8 cellular contexts compared by ENCODE assay signal in genomic region chr1:224433041-224433670, GRCh38. TPM values are rescaled to one million over a fixed set of nuclear protein-coding genes. Genes with fewer than 3 reads are reported as not detected.
DNase-seq lines count a peak whose midpoint lies in the region; ATAC-seq, FAIRE-seq and TF ChIP-seq lines count a peak whose summit lies in the region.

No MANE protein-coding gene starts in this region.

- no peak overlapping the region for H2BK120ac ChIP-seq in H1 (replicated peaks; ENCODE audit: low read depth, low read length)

- H3K9ac ChIP-seq in H1 (replicated peaks in 1 of 4; ENCODE audit: extremely low read depth in 1 of 4, low read depth in 3 of 4, low read length in 3 of 4), result peak overlapping the region in 3 of 4 experiments; percentile 29 to 70 (median 66); a peak in 3 of 7 replicates

- H3K4me1 Mint-ChIP-seq in HFFc6 (ENCODE audit: low read depth) (peaks cover 72% of the 10 kb centered on the region), type B pancreatic cell (ENCODE audit: unreplicated experiment) (peaks cover 42% of the 10 kb centered on the region)

- CTCF ChIA-PET in H1 (lab: Charles Lee; ENCODE audit: partially characterized antibody), result interaction anchor here (1.5 to 1.7 kb wide), 2 partner anchors 21 to 81 kb away, joined by 4 to 5 read pairs; no protein-coding TSS in a partner anchor

- no peak overlapping the region for H3K4ac ChIP-seq in H1 (replicated peaks; ENCODE audit: insufficient read length, low read depth, low read length)

- H3K4me3 Mint-ChIP-seq in HFFc6 (peak overlapping the region; percentile 95), type B pancreatic cell (peak overlapping the region; percentile 90)

- FAIRE-seq in H1 (lab: Jason Lieb, UNC), result no peak

- POLR2A ChIA-PET in H1 (lab: Charles Lee; ENCODE audit: partially characterized antibody), result interaction anchor here (0.9 to 3.8 kb wide), 14 partner anchors 8 to 111 kb away, joined by 3 to 15 read pairs (median 4); no protein-coding TSS in a partner anchor

- peaks cover 19 to 61% of the 10 kb centered on the region in 2 experiments for H3K79me2 ChIP-seq in H1 (ENCODE audit: control insufficient read depth in 1 of 2, insufficient read depth in 2 of 2, low read length in 2 of 2)

- TF ChIP-seq RAD21 in H1 (IDR thresholded peaks at IDR 0.05 in 1 of 2, conservative IDR thresholded peaks at IDR 0.05 in 1 of 2; ENCODE audit: low read depth in 2 of 2, low read length in 2 of 2), result no peak

- H2BK12ac ChIP-seq in H1 (ENCODE audit: low read depth, low read length), result no peak overlapping the region

- H3K27ac ChIP-seq in VCaP (peak overlapping the region; percentile 92), H1 (ENCODE audit: low read depth, low read length) (no peak overlapping the region)

- peaks cover 16% of the 10 kb centered on the region in 2 experiments for H4K20me1 ChIP-seq in H1 (replicated peaks in 1 of 2; ENCODE audit: control insufficient read depth in 1 of 2, insufficient read depth in 2 of 2, low read length in 2 of 2)

- H3K36me3 Mint-ChIP-seq in HFFc6 (ENCODE audit: low read depth) (peaks cover 38% of the 10 kb centered on the region), type B pancreatic cell (peaks cover 9% of the 10 kb centered on the region)

- no peak overlapping the region for H4K8ac ChIP-seq in H1 (ENCODE audit: extremely low read depth, insufficient read depth, low read length)

- no peak overlapping the region for H4K5ac ChIP-seq in H1 (ENCODE audit: insufficient read length, low read depth, low read length)

- peaks cover 0 to 38% (median 9%) of the 10 kb centered on the region in 4 experiments; a peak in 7 of 8 replicates for H3K36me3 ChIP-seq in H1 (ENCODE audit: control insufficient read depth in 2 of 4, insufficient read depth in 4 of 4, low read length in 3 of 4)

- no peak overlapping the region for H2AK5ac ChIP-seq in H1 (ENCODE audit: low read depth, low read length)

- no peaks in the 10 kb centered on the region for H3K9me3 ChIP-seq in H1 (ENCODE audit: insufficient read depth in 2 of 2, low read depth in 1 of 2, low read length in 1 of 2)

- no peaks in the 10 kb centered on the region for H3K27me3 ChIP-seq in H1 (replicated peaks in 1 of 4; ENCODE audit: control insufficient read depth in 3 of 4, extremely low read depth in 1 of 4, insufficient read depth in 3 of 4, low read length in 3 of 4)

- H3K27me3 Mint-ChIP-seq in HFFc6 (ENCODE audit: insufficient read depth) (peaks cover 2% of the 10 kb centered on the region; the same call in 1 of the 2 replicates), type B pancreatic cell (no peaks in the 10 kb centered on the region)

- WGBS in H1 (ENCODE audit: extremely low coverage in 1 of 2, insufficient coverage in 1 of 2, insufficient read length in 1 of 2, insufficient replicate concordance in 2 of 2, low coverage in 1 of 2, low lambda C conversion rate in 2 of 2, missing lambda C conversion rate in 1 of 2), 2 experiments, result 9% methylated on average over 14 of the region's 19 CpGs; no CpG with 5 or more reads in 1 of the 2 experiments

- no peak for TF ChIP-seq POLR2A in H1 (IDR thresholded peaks at IDR 0.05; ENCODE audit: control extremely low read depth in 1 of 2, low read depth in 2 of 2, low read length in 2 of 2)

- DNase-seq in AG20443 (ENCODE audit: low spot score) (peak; percentile 10), HFFc6 (no peak), H1 (ENCODE audit: low read depth in 1 of 2, low spot score in 2 of 2) (no peak), midbrain (lab: John Stamatoyannopoulos, UW) (peak; percentile 40), type B pancreatic cell (ENCODE audit: extremely low spot score, unreplicated experiment) (no peak), NCI-H2196 (lab: John Stamatoyannopoulos, UW; ENCODE audit: unreplicated experiment) (no peak)

- H3K4me1 ChIP-seq in H1 (replicated peaks in 1 of 4; ENCODE audit: control insufficient read depth in 3 of 4, insufficient read depth in 4 of 4, low read length in 3 of 4), result peaks cover 0 to 12% (median 1%) of the 10 kb centered on the region in 4 experiments; a peak in 4 of 7 replicates

- peak overlapping the region; percentile 37 to 93 (median 83) for H3K4me3 ChIP-seq in H1 (ENCODE audit: extremely low read depth in 1 of 4, insufficient read depth in 2 of 4, low read depth in 3 of 4, low read length in 4 of 4)

- no peak overlapping the region; the same call in 1 of the 2 replicates for H3K18ac ChIP-seq in H1 (ENCODE audit: extremely low read depth, low read length)

- H3K79me1 ChIP-seq in H1 (ENCODE audit: low read depth, low read length), result no peaks in the 10 kb centered on the region

- TF ChIP-seq CTCF in HFFc6 (IDR thresholded peaks at IDR 0.05) (no peak), VCaP (conservative IDR thresholded peaks at IDR 0.05) (no peak), H1 (IDR thresholded peaks at IDR 0.05; ENCODE audit: control extremely low read depth in 1 of 3, insufficient read depth in 1 of 3, low read depth in 1 of 3, low read length in 3 of 3) (no peak), type B pancreatic cell (conservative IDR thresholded peaks at IDR 0.05) (no peak)

- H2BK5ac ChIP-seq in H1 (ENCODE audit: low read depth, low read length), result 0 out of 2 replicates have a peak overlapping the region, but pooled peaks have one; percentile 19

- H2BK20ac ChIP-seq in H1 (ENCODE audit: low read length), result no peak overlapping the region

- H3K23ac ChIP-seq in H1 (ENCODE audit: insufficient read length), result no peak overlapping the region

- ATAC-seq in GM19324 (IDR thresholded peaks at IDR 0.05; ENCODE audit: low FRiP score, unreplicated experiment), result no peak

- H3K56ac ChIP-seq in H1 (replicated peaks; ENCODE audit: insufficient read length, low read depth, low read length), result no peak overlapping the region

- no peak overlapping the region for H3K14ac ChIP-seq in H1 (ENCODE audit: insufficient read length)

- H3K9me3 Mint-ChIP-seq in HFFc6 (no peaks in the 10 kb centered on the region), type B pancreatic cell (no peaks in the 10 kb centered on the region)

- no peak overlapping the region for H2AFZ ChIP-seq in H1 (ENCODE audit: low read length)

- H2BK15ac ChIP-seq in H1 (ENCODE audit: low read length), result no peak overlapping the region

- no peak for TF ChIP-seq EP300 in H1 (IDR thresholded peaks at IDR 0.05; ENCODE audit: borderline replicate concordance in 1 of 2, low read depth in 2 of 2, low read length in 2 of 2)

- peak overlapping the region; percentile 86 to 88 for H3K4me2 ChIP-seq in H1 (ENCODE audit: insufficient read depth in 1 of 2, low read depth in 2 of 2, low read length in 2 of 2)

- no peak overlapping the region for H4K91ac ChIP-seq in H1 (replicated peaks; ENCODE audit: insufficient read length, low read length)

- H3K23me2 ChIP-seq in H1 (ENCODE audit: low read depth, low read length), result peaks cover 11% of the 10 kb centered on the region

- peak overlapping the region; percentile 70 for H3K27ac Mint-ChIP-seq in HFFc6
- H3K27ac Mint-ChIP-seq in type B pancreatic cell, result peak overlapping the region; percentile 70

TF ChIP-seq in H1, 55 proteins besides CTCF, POLR2A, EP300 and RAD21:
- TF ChIP-seq GTF2F1 (IDR thresholded peaks at IDR 0.05; ENCODE audit: borderline replicate concordance, low read depth, low read length), result no peak
- 0 out of 4 replicates have a peak, but pooled peaks of 1 of the 2 experiments have one; percentile 9 for TF ChIP-seq SIN3A (conservative IDR thresholded peaks at IDR 0.05 in 1 of 2, IDR thresholded peaks at IDR 0.05 in 1 of 2; ENCODE audit: low read depth in 1 of 2, low read length in 2 of 2)

RNA-seq across cellular contexts. Expression of gene WDR26, which starts 1.4 kb away (rescaled TPM):
- total RNA-seq in HFFc6 (2021; fragmentation: NEBNext Ultra II Directional; extraction: Animal tissue kit (Norgen Biotek cat#: 25700)), result 100 to 1,000 TPM in 1 of 6 experiments, 10 to 100 TPM in 5; 85.4 to 105 (median 90.8) TPM
- total RNA-seq in H1 (2021; fragmentation: NEBNext Ultra II Directional; extraction: Animal tissue kit (Norgen Biotek cat#: 25700)), result 65.5 and 72.5 TPM in 2 replicates
- 14.7 and 18.0 TPM in 2 replicates for polyA plus RNA-seq in H1 (2011; rRNA removed)
- polyA plus RNA-seq in H1 (2011; cell fraction: cytosol; rRNA removed), result 26.3 TPM
- 39.8 TPM for polyA plus RNA-seq in H1 (2011; cell fraction: nucleus; rRNA removed)
- 38.0 to 52.6 TPM (median 50.8 TPM) in 4 replicates for polyA plus RNA-seq in H1 (2012, experiment 1 of 2)
- 6.7 TPM for polyA plus RNA-seq in H1 (2012, experiment 2 of 2)
- 32.3 TPM for polyA plus RNA-seq in H1 (2013, experiment 1 of 2)
- polyA plus RNA-seq in H1 (2013, experiment 2 of 2), result 29.9 TPM
- 53.7 and 61.6 TPM in 2 replicates for polyA minus RNA-seq in H1 (2011; rRNA and poly(A)+ RNA removed)
- 44.9 TPM for polyA minus RNA-seq in H1 (2011; cell fraction: cytosol; rRNA and poly(A)+ RNA removed)
- 101 TPM for polyA minus RNA-seq in H1 (2011; cell fraction: nucleus; rRNA and poly(A)+ RNA removed)
- 75.1 and 86.4 TPM in 2 replicates for total RNA-seq in type B pancreatic cell (ENCODE audit: low replicate concordance)

Comparison
In these comparisons a context has a peak if more than half of its experiments do, and no peak if none do; other contexts are left out.
1. DNase-seq: peak in AG20443 (single experiment) and midbrain (single experiment); none in HFFc6 (single experiment), H1 (0 of 2), type B pancreatic cell (single experiment) and NCI-H2196 (single experiment).